Comparison of ENCODE assay signal across 26 cellular contexts in the genomic region with DNA sequence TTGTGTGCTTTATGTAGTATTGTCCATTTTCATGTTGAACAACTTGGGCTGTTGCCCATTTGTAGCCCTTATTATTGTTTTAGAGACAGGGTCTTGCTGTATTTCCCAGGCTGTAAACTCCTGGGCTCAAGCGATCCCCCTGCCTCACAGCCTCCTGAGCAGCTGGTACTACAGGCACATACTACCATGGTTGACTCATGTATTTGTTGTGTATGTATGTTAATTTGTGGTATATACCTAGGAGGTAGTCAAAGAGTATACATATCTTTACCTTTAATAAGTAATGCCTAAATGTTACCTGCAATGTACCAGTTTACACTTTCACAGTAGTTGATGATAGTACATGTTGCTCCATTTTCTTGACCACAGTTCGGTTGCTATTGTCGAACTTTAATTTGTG.
"Had no signal": no experiment of that assay in that cellular context is flagged by ENCODE, and none has a peak within 500 bp of the region (broad histone marks: within the 10 kb centered on the region; RNA-seq: fewer than 3 reads in every experiment).

No MANE protein-coding gene starts in this region.

- H3K4me1 ChIP-seq: SJCRH30 had no signal

- H3K9me3 ChIP-seq: SJCRH30 had no signal

- H3K27ac ChIP-seq: cardiac muscle cell, KMS-11, SJCRH30, SK-N-MC, WERI-Rb-1 had no signal

- H3K4me3 ChIP-seq: cardiac muscle cell, SJCRH30, SK-N-MC had no signal

- ATAC-seq: activated CD8-positive, alpha-beta T cell treated with anti-CD3 and anti-CD28 coated beads, Interleukin-2, amount 10 ng/mL, durations not matched to agents 7 days and 5 days; activated T-cell treated with anti-CD3 and anti-CD28 coated beads, Interleukin-2, amount 50 U/mL, for 4 hours; Panc1 had no signal

- DNase-seq: activated CD4-positive, alpha-beta T cell treated with anti-CD3 and anti-CD28 coated beads, Interleukin-2, amount 10 ng/mL, durations not matched to agents 7 days and 5 days; activated CD4-positive, alpha-beta T cell treated with anti-CD3 and anti-CD28 coated beads, Interleukin-2, amount 50 U/mL, for 48 hours; activated CD4-positive, CD25-positive, alpha-beta regulatory T cell; activated CD8-positive, alpha-beta T cell treated with anti-CD3 and anti-CD28 coated beads, Interleukin-2, amount 10 ng/mL, durations not matched to agents 7 days and 5 days; activated gamma-delta T cell treated with Interleukin-2 at 50 U/mL for 16 hours; activated naive CD4-positive, alpha-beta T cell treated with anti-CD3 and anti-CD28 coated beads for 36 hours; activated naive CD8-positive, alpha-beta T cell treated with anti-CD3 and anti-CD28 coated beads for 36 hours; activated T-cell treated with anti-CD3 and anti-CD28 coated beads, Interleukin-2, amount 50 U/mL, for 4 hours; amniotic stem cell; aorta; MM.1S; NCI-H1092; NCI-H1436 treated with DMSO at 0.1 percent for 48 hours; NCI-H1694 treated with DMSO at 0.1 percent for 48 hours; NCI-H2029; NCI-H345; NCI-H524 treated with DMSO at 0.1 percent for 48 hours; OCI-M1; SHP77; SJCRH30; T1000; WERI-Rb-1 had no signal

- H3K4me2 ChIP-seq: KMS-11 had no signal

- H3K27me3 ChIP-seq: cardiac muscle cell, SJCRH30 had no signal
